ENCODE assay signal across 8 cellular contexts in genomic region chr15:67064607-67065530, GRCh38. TPM values are rescaled to one million over a fixed set of nuclear protein-coding genes. Genes with fewer than 3 reads are reported as not detected.
DNase-seq lines count a peak whose midpoint lies in the region; ATAC-seq and TF ChIP-seq lines count a peak whose summit lies in the region.

No MANE protein-coding gene starts in this region.

- TF ChIP-seq RAD21 in Ishikawa (IDR thresholded peaks at IDR 0.05; ENCODE audit: low read depth), result no peak

- H3K9me3 Mint-ChIP-seq in activated T-helper 1 cell treated with anti-CD3 and anti-CD28 coated beads, Interleukin-12 subunit alpha, Interleukin-12 subunit beta, Interleukin-2, Interleukin-4 antibody, amounts not matched to agents 30 ng/mL and 10 ng/mL and 1 ng/mL, durations not matched to agents 14 hours and 24 hours and 36 hours, result no peaks in the 10 kb centered on the region

- TF ChIP-seq EP300 in Ishikawa (IDR thresholded peaks at IDR 0.05; ENCODE audit: borderline replicate concordance), result no peak

- H3K27ac Mint-ChIP-seq in activated T-helper 1 cell treated with anti-CD3 and anti-CD28 coated beads, Interleukin-12 subunit alpha, Interleukin-12 subunit beta, Interleukin-2, Interleukin-4 antibody, amounts not matched to agents 30 ng/mL and 10 ng/mL and 1 ng/mL, durations not matched to agents 14 hours and 24 hours and 36 hours, result peak overlapping the region; percentile 70

- peak; percentile 16 for TF ChIP-seq CTCF in AG09319 (IDR thresholded peaks at IDR 0.05; ENCODE audit: low read depth, low read length)

- H3K36me3 Mint-ChIP-seq in activated T-helper 1 cell treated with anti-CD3 and anti-CD28 coated beads, Interleukin-12 subunit alpha, Interleukin-12 subunit beta, Interleukin-2, Interleukin-4 antibody, amounts not matched to agents 30 ng/mL and 10 ng/mL and 1 ng/mL, durations not matched to agents 14 hours and 24 hours and 36 hours (ENCODE audit: low read depth), result peaks cover 20% of the 10 kb centered on the region

- H3K4me1 Mint-ChIP-seq in activated T-helper 1 cell treated with anti-CD3 and anti-CD28 coated beads, Interleukin-12 subunit alpha, Interleukin-12 subunit beta, Interleukin-2, Interleukin-4 antibody, amounts not matched to agents 30 ng/mL and 10 ng/mL and 1 ng/mL, durations not matched to agents 14 hours and 24 hours and 36 hours (ENCODE audit: low read depth), result peaks cover 58% of the 10 kb centered on the region

- intact Hi-C loops in activated T-helper 1 cell treated with anti-CD3 and anti-CD28 coated beads, Interleukin-12 subunit alpha, Interleukin-12 subunit beta, Interleukin-2, Interleukin-4 antibody, amounts not matched to agents 30 ng/mL and 10 ng/mL and 1 ng/mL, durations not matched to agents 14 hours and 24 hours and 36 hours (cut with micrococcal nuclease), result loop anchor here (1.0 to 5.0 kb wide), 3 partner anchors 40 to 189 kb away; partner anchors contain the start of genes AAGAB and IQCH
- intact Hi-C loops in posterior vena cava (cut with DNase I), result loop anchor here (2.0 to 10.0 kb wide), 3 partner anchors 40 to 122 kb away; no protein-coding TSS in a partner anchor

- H3K4me3 Mint-ChIP-seq in activated T-helper 1 cell treated with anti-CD3 and anti-CD28 coated beads, Interleukin-12 subunit alpha, Interleukin-12 subunit beta, Interleukin-2, Interleukin-4 antibody, amounts not matched to agents 30 ng/mL and 10 ng/mL and 1 ng/mL, durations not matched to agents 14 hours and 24 hours and 36 hours, result peak overlapping the region; percentile 66

- peak; percentile 24 for ATAC-seq in GM19395 (IDR thresholded peaks at IDR 0.05; ENCODE audit: unreplicated experiment)

- DNase-seq in AG09319 (ENCODE audit: extremely low read depth, low read depth) (no peak), germinal center (ENCODE audit: low spot score) (peak; percentile 63), posterior vena cava (ENCODE audit: low spot score) (peak; percentile 86), GF-D8 (lab: John Stamatoyannopoulos, UW) (no peak), SW480 (ENCODE audit: low spot score) (no peak)
- DNase-seq in activated T-helper 1 cell treated with anti-CD3 and anti-CD28 coated beads, Interleukin-12 subunit alpha, Interleukin-12 subunit beta, Interleukin-2, Interleukin-4 antibody, amounts not matched to agents 30 ng/mL and 10 ng/mL and 1 ng/mL, durations not matched to agents 14 hours and 24 hours and 36 hours (ENCODE audit: low spot score), result no peak

- H3K27me3 Mint-ChIP-seq in activated T-helper 1 cell treated with anti-CD3 and anti-CD28 coated beads, Interleukin-12 subunit alpha, Interleukin-12 subunit beta, Interleukin-2, Interleukin-4 antibody, amounts not matched to agents 30 ng/mL and 10 ng/mL and 1 ng/mL, durations not matched to agents 14 hours and 24 hours and 36 hours (ENCODE audit: insufficient read depth), result peaks cover 3% of the 10 kb centered on the region

TF ChIP-seq in Ishikawa, 13 proteins besides CTCF, POLR2A, EP300 and RAD21:
- TF ChIP-seq YY1 (IDR thresholded peaks at IDR 0.05; ENCODE audit: low read depth) (no peak), TCF12 (IDR thresholded peaks at IDR 0.05; ENCODE audit: low read depth) (peak; percentile 14; the same call in 1 of the 2 replicates), CEBPB (IDR thresholded peaks at IDR 0.05) (no peak), FOXM1 (IDR thresholded peaks at IDR 0.05; ENCODE audit: borderline replicate concordance, low read depth) (no peak), ZBTB7A (IDR thresholded peaks at IDR 0.05; ENCODE audit: low read depth) (peak; percentile 67; the same call in 1 of the 2 replicates), TEAD4 (IDR thresholded peaks at IDR 0.05) (no peak), NFIC (IDR thresholded peaks at IDR 0.05) (no peak), REST (IDR thresholded peaks at IDR 0.05; ENCODE audit: low read depth) (no peak), CREB1 (IDR thresholded peaks at IDR 0.05; ENCODE audit: low read depth) (no peak), EGR1 (IDR thresholded peaks at IDR 0.05) (peak; percentile 73), TAF1 (IDR thresholded peaks at IDR 0.05; ENCODE audit: low read depth) (no peak), MAX (IDR thresholded peaks at IDR 0.05) (no peak), USF1 (IDR thresholded peaks at IDR 0.05) (peak; percentile 49; the same call in 1 of the 2 replicates)

RNA-seq across cellular contexts. Expression of gene SMAD3, which starts 0.5 kb away (rescaled TPM):
- total RNA-seq in activated T-helper 1 cell treated with anti-CD3 and anti-CD28 coated beads, Interleukin-12 subunit alpha, Interleukin-12 subunit beta, Interleukin-2, Interleukin-4 antibody, amounts not matched to agents 30 ng/mL and 10 ng/mL and 1 ng/mL, durations not matched to agents 14 hours and 24 hours and 36 hours, result 80.2 and 80.4 TPM in 2 replicates
- 10 to 100 TPM; 56.3 to 62.7 TPM for total RNA-seq in posterior vena cava

Comparison
In these comparisons a context has a peak if more than half of its experiments do, and no peak if none do; other contexts are left out.
1. DNase-seq: peak in germinal center (single experiment) and posterior vena cava (single experiment); none in AG09319 (single experiment), activated T-helper 1 cell treated with anti-CD3 and anti-CD28 coated beads, Interleukin-12 subunit alpha, Interleukin-12 subunit beta, Interleukin-2, Interleukin-4 antibody, amounts not matched to agents 30 ng/mL and 10 ng/mL and 1 ng/mL, durations not matched to agents 14 hours and 24 hours and 36 hours (single experiment), GF-D8 (single experiment) and SW480 (single experiment).